ENCODE assay signal across 8 cellular contexts in genomic region chr10:987906-988666, GRCh38. TPM values are rescaled to one million over a fixed set of nuclear protein-coding genes. Genes with fewer than 3 reads are reported as not detected.
A peak's percentile ranks its signal among the peaks of the same experiment; 100 is the strongest.
DNase-seq lines count a peak whose midpoint lies in the region; ATAC-seq and TF ChIP-seq lines count a peak whose summit lies in the region.

Gene GTPBP4 (plus strand): TSS chr10:988434. CDS start chr10:988480, 46 bp downstream.

- no peak for TF ChIP-seq CTCF in epithelial cell of proximal tubule (conservative IDR thresholded peaks at IDR 0.05; ENCODE audit: low read depth, low read length)

- peak; percentile 94 for ATAC-seq in GM21526 (IDR thresholded peaks at IDR 0.05; ENCODE audit: low FRiP score, unreplicated experiment)

- H3K4me3 ChIP-seq in epithelial cell of proximal tubule (ENCODE audit: low read depth, low read length): peak within 1 kb of the TSS; percentile 99

- DNase-seq in DMS153 (lab: John Stamatoyannopoulos, UW) (peak; percentile 82), HuH-7.5 (ENCODE audit: low spot score) (peak; percentile 94), OCI-M1 (lab: John Stamatoyannopoulos, UW) (peak; percentile 98), activated T-cell treated with anti-CD3 and anti-CD28 coated beads for 48 hours (ENCODE audit: low read depth) (peak; percentile 96), epithelial cell of proximal tubule (ENCODE audit: low read depth) (peak; percentile 68), mucosa of gallbladder (ENCODE audit: low spot score) (peak; percentile 98)
- DNase-seq in stimulated activated CD8-positive, alpha-beta memory T cell treated with anti-CD3 and anti-CD28 coated beads, Interleukin-4, amount 100 ng/mL, for 4 hours (ENCODE audit: low read depth in 2 of 2, low spot score in 1 of 2): peak; percentile 92 to 93

RNA-seq across cellular contexts. Expression of gene GTPBP4, which starts in this region (rescaled TPM):
- total RNA-seq in epithelial cell of proximal tubule: 57.9 and 66.5 TPM in 2 replicates
- 23.7 TPM for total RNA-seq in mucosa of gallbladder

Comparison
In these comparisons a context has a peak if more than half of its experiments do, and no peak if none do; other contexts are left out.
1. Peak in every context shown above with its lines: DNase-seq, ATAC-seq and H3K4me3 ChIP-seq.